Comparison of ENCODE assay signal across 19 cellular contexts in genomic region chr12:114275937-114276785, GRCh38.
"Had no signal": no experiment of that assay in that cellular context is flagged by ENCODE, and none has a peak within 500 bp of the region (broad histone marks: within the 10 kb centered on the region; RNA-seq: fewer than 3 reads in every experiment).

No MANE protein-coding gene starts in this region.

- H3K4me1 Mint-ChIP-seq: activated CD4-positive, alpha-beta memory T cell treated with anti-CD3 and anti-CD28 coated beads, Interleukin-2, amount 10 ng/mL, durations not matched to agents 7 days and 5 days; activated CD4-positive, alpha-beta T cell treated with anti-CD3 and anti-CD28 coated beads for 36 hours; activated naive CD4-positive, alpha-beta T cell treated with anti-CD3 and anti-CD28 coated beads, Interleukin-2, amount 50 U/mL, for 24 hours; memory B cell; naive thymus-derived CD8-positive, alpha-beta T cell; stimulated activated effector memory CD8-positive, alpha-beta T cell treated with anti-CD3 and anti-CD28 coated beads, Interleukin-12 subunit alpha, Interleukin-12 subunit beta, amount 100 ng/mL, for 72 hours; T-helper 17 cell had no signal

- H3K4me3 Mint-ChIP-seq: activated CD4-positive, alpha-beta memory T cell treated with anti-CD3 and anti-CD28 coated beads, Interleukin-2, amount 10 ng/mL, durations not matched to agents 7 days and 5 days; activated CD4-positive, alpha-beta T cell treated with anti-CD3 and anti-CD28 coated beads for 36 hours; activated naive CD4-positive, alpha-beta T cell treated with anti-CD3 and anti-CD28 coated beads, Interleukin-2, amount 50 U/mL, for 24 hours; activated T-cell treated with anti-CD3 and anti-CD28 coated beads, Interleukin-2, amount 50 U/mL, for 24 hours; dendritic cell treated with granulocyte-macrophage colony-stimulating factor and Interleukin-4, amounts not matched to agents 40 ng/mL and 50 ng/mL, for 4 days; memory B cell; naive thymus-derived CD8-positive, alpha-beta T cell; stimulated activated effector memory CD8-positive, alpha-beta T cell treated with anti-CD3 and anti-CD28 coated beads, Interleukin-12 subunit alpha, Interleukin-12 subunit beta, amount 100 ng/mL, for 72 hours; T-helper 17 cell had no signal

- H3K27me3 Mint-ChIP-seq: activated CD4-positive, alpha-beta memory T cell treated with anti-CD3 and anti-CD28 coated beads, Interleukin-2, amount 10 ng/mL, durations not matched to agents 7 days and 5 days; dendritic cell treated with granulocyte-macrophage colony-stimulating factor and Interleukin-4, amounts not matched to agents 40 ng/mL and 50 ng/mL, for 4 days; memory B cell had no signal

- H3K27ac Mint-ChIP-seq: activated CD4-positive, alpha-beta memory T cell treated with anti-CD3 and anti-CD28 coated beads, Interleukin-2, amount 10 ng/mL, durations not matched to agents 7 days and 5 days; activated CD4-positive, alpha-beta T cell treated with anti-CD3 and anti-CD28 coated beads for 36 hours; activated naive CD4-positive, alpha-beta T cell treated with anti-CD3 and anti-CD28 coated beads, Interleukin-2, amount 50 U/mL, for 24 hours; activated T-cell treated with anti-CD3 and anti-CD28 coated beads, Interleukin-2, amount 50 U/mL, for 24 hours; dendritic cell treated with granulocyte-macrophage colony-stimulating factor and Interleukin-4, amounts not matched to agents 40 ng/mL and 50 ng/mL, for 4 days; memory B cell; naive thymus-derived CD8-positive, alpha-beta T cell; stimulated activated effector memory CD8-positive, alpha-beta T cell treated with anti-CD3 and anti-CD28 coated beads, Interleukin-12 subunit alpha, Interleukin-12 subunit beta, amount 100 ng/mL, for 72 hours; T-helper 17 cell had no signal

- H3K36me3 ChIP-seq: gastroesophageal sphincter, pancreas, thoracic aorta, WERI-Rb-1 had no signal

- H3K9me3 Mint-ChIP-seq: activated CD4-positive, alpha-beta memory T cell treated with anti-CD3 and anti-CD28 coated beads, Interleukin-2, amount 10 ng/mL, durations not matched to agents 7 days and 5 days; activated naive CD4-positive, alpha-beta T cell treated with anti-CD3 and anti-CD28 coated beads, Interleukin-2, amount 50 U/mL, for 24 hours; activated T-cell treated with anti-CD3 and anti-CD28 coated beads, Interleukin-2, amount 50 U/mL, for 24 hours; dendritic cell treated with granulocyte-macrophage colony-stimulating factor and Interleukin-4, amounts not matched to agents 40 ng/mL and 50 ng/mL, for 4 days; memory B cell had no signal

- H3K36me3 Mint-ChIP-seq: activated naive CD4-positive, alpha-beta T cell treated with anti-CD3 and anti-CD28 coated beads, Interleukin-2, amount 50 U/mL, for 24 hours; memory B cell; naive thymus-derived CD8-positive, alpha-beta T cell; stimulated activated effector memory CD8-positive, alpha-beta T cell treated with anti-CD3 and anti-CD28 coated beads, Interleukin-12 subunit alpha, Interleukin-12 subunit beta, amount 100 ng/mL, for 72 hours had no signal

- H3K4me3 ChIP-seq: gastroesophageal sphincter, pancreas, thoracic aorta had no signal

- DNase-seq: activated CD4-positive, alpha-beta memory T cell treated with anti-CD3 and anti-CD28 coated beads, Interleukin-2, amount 10 ng/mL, durations not matched to agents 7 days and 5 days; activated CD4-positive, alpha-beta T cell treated with anti-CD3 and anti-CD28 coated beads for 36 hours; activated T-cell treated with anti-CD3 and anti-CD28 coated beads, Interleukin-2, amount 50 U/mL, for 24 hours; amniotic stem cell; cerebellar nuclear complex; effector memory CD4-positive, alpha-beta T cell; left ventricle myocardium superior; naive thymus-derived CD8-positive, alpha-beta T cell; pancreas; stimulated activated CD4-positive, alpha-beta T cell treated with anti-CD3 and anti-CD28 coated beads, Interleukin-12 subunit alpha, Interleukin-12 subunit beta, amount 100 ng/mL, for 4 hours; stimulated activated CD4-positive, alpha-beta T cell treated with anti-CD3 and anti-CD28 coated beads, Interleukin-2, amount 100 ng/mL, for 24 hours; T-helper 17 cell; WERI-Rb-1 had no signal

- H3K27me3 ChIP-seq: pancreas had no signal

- H3K27ac ChIP-seq: gastroesophageal sphincter, pancreas, thoracic aorta, WERI-Rb-1 had no signal

- H3K9me3 ChIP-seq: gastroesophageal sphincter, pancreas, thoracic aorta had no signal

- H3K4me1 ChIP-seq: gastroesophageal sphincter, pancreas had no signal

- ATAC-seq: activated CD4-positive, alpha-beta T cell treated with anti-CD3 and anti-CD28 coated beads for 36 hours; gastroesophageal sphincter; left ventricle myocardium superior; naive thymus-derived CD8-positive, alpha-beta T cell; pancreas; stimulated activated effector memory CD8-positive, alpha-beta T cell treated with anti-CD3 and anti-CD28 coated beads, Interleukin-12 subunit alpha, Interleukin-12 subunit beta, amount 100 ng/mL, for 72 hours; T-helper 17 cell had no signal
